ENCODE assay signal across 12 cellular contexts in genomic region chr1:208219098-208219658, GRCh38. TPM values are rescaled to one million over a fixed set of nuclear protein-coding genes. Genes with fewer than 3 reads are reported as not detected.
DNase-seq lines count a peak whose midpoint lies in the region; ATAC-seq, FAIRE-seq and TF ChIP-seq lines count a peak whose summit lies in the region.
"Had no signal": no experiment of that assay in that cellular context is flagged by ENCODE, and none has a peak within 500 bp of the region (broad histone marks: within the 10 kb centered on the region; RNA-seq: fewer than 3 reads in every experiment).

No MANE protein-coding gene starts in this region.

- intact Hi-C loops in HepG2 (cut with micrococcal nuclease; ENCODE audit: unreplicated experiment) = no loop called here
- intact Hi-C loops in heart right ventricle (cut with DNase I) = loop anchor here in 1 of 10 donors (2.0 kb wide), 1 partner anchor 14 kb away; no protein-coding TSS in a partner anchor

- peaks cover 54% of the 10 kb centered on the region for H3K79me1 ChIP-seq in trophoblast cell (ENCODE audit: low read length)

- TF ChIP-seq CTCF in liver (IDR thresholded peaks at IDR 0.05; ENCODE audit: low read depth, low read length, missing input control) = no peak
- no peak for TF ChIP-seq CTCF in HepG2 (CRISPR knock-in tag; IDR thresholded peaks at IDR 0.05)
- TF ChIP-seq CTCF in heart right ventricle (IDR thresholded peaks at IDR 0.05) = no peak

- peak overlapping the region; percentile 98 for H2BK12ac ChIP-seq in trophoblast cell (ENCODE audit: low read length)

- peak overlapping the region; percentile 98 for H2BK120ac ChIP-seq in trophoblast cell (ENCODE audit: insufficient read depth, low read length, poor library complexity)

- TF ChIP-seq EP300 in HepG2 (IDR thresholded peaks at IDR 0.05; ENCODE audit: low read depth in 2 of 2, low read length in 2 of 2) (no peak), HepG2 (CRISPR knock-in tag; IDR thresholded peaks at IDR 0.05; ENCODE audit: borderline replicate concordance) (no peak)

- peaks cover 0 to 2% (median 0%) of the 10 kb centered on the region in 4 donors for H3K4me1 ChIP-seq in liver (ENCODE audit: control insufficient read depth in 4 of 4, insufficient read depth in 4 of 4, low read length in 3 of 4)
- H3K4me1 ChIP-seq in HepG2 (ENCODE audit: insufficient read depth, low read length) = no peaks in the 10 kb centered on the region
- peaks cover 43 to 100% (median 80%) of the 10 kb centered on the region in 9 donors for H3K4me1 ChIP-seq in heart right ventricle
- H3K4me1 ChIP-seq in trophoblast cell (ENCODE audit: control insufficient read depth in 1 of 2, insufficient read depth in 2 of 2, low read length in 2 of 2) = peaks cover 65 to 75% of the 10 kb centered on the region in 2 experiments

- H4K91ac ChIP-seq in trophoblast cell (ENCODE audit: low read depth, low read length) = peak overlapping the region; percentile 96

- no peak for ATAC-seq in HepG2
- ATAC-seq in heart right ventricle = peak in 6 of 8 donors; percentile 1 to 15 (median 8)
- no peak for ATAC-seq in GM18873 (IDR thresholded peaks at IDR 0.05; ENCODE audit: low FRiP score, unreplicated experiment)
- no peak for ATAC-seq in HG02852 (IDR thresholded peaks at IDR 0.05; ENCODE audit: unreplicated experiment)

- POLR2A ChIA-PET in HepG2 (lab: Yijun Ruan, JAX) = no interaction called here

- 87% methylated on average over 5 of the region's 5 CpGs for WGBS in liver
- 60% methylated on average over 1 of the region's 5 CpGs for WGBS in HepG2 (ENCODE audit: low lambda C conversion rate)
- 60% methylated on average over 5 of the region's 5 CpGs for WGBS in heart right ventricle, 2 donors
- WGBS in trophoblast cell (ENCODE audit: extremely low coverage, insufficient coverage, insufficient read length) = no CpG with 5 or more reads among the region's 5 CpGs

- no peak for FAIRE-seq in HepG2 (lab: Jason Lieb, UNC)
- FAIRE-seq: A204.1 had no signal

- peak overlapping the region; percentile 86 for H2AK5ac ChIP-seq in trophoblast cell (ENCODE audit: low read length)

- no peak overlapping the region for H3K23ac ChIP-seq in trophoblast cell (ENCODE audit: low read length)

- H3K4me2 ChIP-seq in HepG2 (ENCODE audit: low read depth, low read length) = no peak overlapping the region
- H3K4me2 ChIP-seq in trophoblast cell (ENCODE audit: low read length) = peak overlapping the region; percentile 3
- H3K4me2 ChIP-seq: neural progenitor cell had no signal

- H3K9me3 ChIP-seq in liver (ENCODE audit: control insufficient read depth in 4 of 4, low read length in 3 of 4) (no peaks in the 10 kb centered on the region), HepG2 (ENCODE audit: low read length) (no peaks in the 10 kb centered on the region), heart right ventricle (no peaks in the 10 kb centered on the region), trophoblast cell (ENCODE audit: insufficient read depth, low read depth, low read length) (no peaks in the 10 kb centered on the region)

- H2AFZ ChIP-seq in HepG2 (ENCODE audit: low read length) (no peak overlapping the region), trophoblast cell (ENCODE audit: insufficient read depth, low read length, poor library complexity) (peak overlapping the region; percentile 50)
- H2AFZ ChIP-seq: neural progenitor cell had no signal

- no peaks in the 10 kb centered on the region for H4K20me1 ChIP-seq in HepG2 (ENCODE audit: insufficient read depth, low read length)

- no peak overlapping the region for H3K4me3 ChIP-seq in liver (ENCODE audit: low read depth in 1 of 3, low read length in 3 of 3)
- H3K4me3 ChIP-seq in HepG2 (replicated peaks in 1 of 3; ENCODE audit: insufficient read depth in 1 of 3, low read depth in 2 of 3, low read length in 3 of 3) = no peak overlapping the region
- peak overlapping the region in 1 of 10 donors; percentile 9 for H3K4me3 ChIP-seq in heart right ventricle
- H3K4me3 ChIP-seq in trophoblast cell (ENCODE audit: low read depth, low read length) = no peak overlapping the region
- H3K4me3 ChIP-seq: neural progenitor cell had no signal

- no TSS peak for BruUV-seq in HepG2 (replicated peaks; lab: Mats Ljungman, UMichigan)

- H4K8ac ChIP-seq in trophoblast cell (ENCODE audit: low read depth, low read length) = peak overlapping the region; percentile 89

- no peak for TF ChIP-seq POLR2A in HepG2 (IDR thresholded peaks at IDR 0.05; ENCODE audit: insufficient read depth in 1 of 2, low read depth in 2 of 2, low read length in 2 of 2)

- peak overlapping the region; percentile 43 for H4K12ac ChIP-seq in trophoblast cell (ENCODE audit: low read depth, low read length)

- no peaks in the 10 kb centered on the region for H3K79me2 ChIP-seq in HepG2 (ENCODE audit: insufficient read depth, low read length)
- H3K79me2 ChIP-seq in trophoblast cell (ENCODE audit: control insufficient read depth, insufficient read depth, low read length, poor library complexity) = peaks cover 17% of the 10 kb centered on the region

- H2BK5ac ChIP-seq in trophoblast cell (ENCODE audit: low read depth, low read length, poor library complexity) = peak overlapping the region; percentile 94

- H3K27me3 ChIP-seq in liver (ENCODE audit: control insufficient read depth in 4 of 4, insufficient read depth in 4 of 4, low read length in 3 of 4) = no peaks in the 10 kb centered on the region
- no peaks in the 10 kb centered on the region for H3K27me3 ChIP-seq in HepG2 (ENCODE audit: control insufficient read depth in 1 of 2, insufficient read depth in 2 of 2, low read length in 2 of 2)
- no peaks in the 10 kb centered on the region for H3K27me3 ChIP-seq in heart right ventricle
- H3K27me3 ChIP-seq in trophoblast cell (ENCODE audit: insufficient read depth, low read length) = no peaks in the 10 kb centered on the region
- H3K27me3 ChIP-seq: neural progenitor cell had no signal

- H3K18ac ChIP-seq in trophoblast cell (ENCODE audit: low read length) = peak overlapping the region; percentile 89

- H3K36me3 ChIP-seq in liver (ENCODE audit: control insufficient read depth in 4 of 4, insufficient read depth in 3 of 4, low read depth in 1 of 4, low read length in 3 of 4) (peaks cover 0 to 11% (median 7%) of the 10 kb centered on the region in 4 donors), HepG2 (replicated peaks in 1 of 2; ENCODE audit: control insufficient read depth in 1 of 2, insufficient read depth in 2 of 2, low read length in 2 of 2) (peaks cover 0 to 3% of the 10 kb centered on the region in 2 experiments; a peak in 1 of 5 replicates), heart right ventricle (peaks cover 0 to 35% (median 21%) of the 10 kb centered on the region in 9 donors), trophoblast cell (ENCODE audit: control insufficient read depth in 1 of 2, insufficient read depth in 2 of 2, low read length in 2 of 2) (peaks cover 19 to 25% of the 10 kb centered on the region in 2 experiments)
- H3K36me3 ChIP-seq: neural progenitor cell had no signal

- no peak overlapping the region for H3K9ac ChIP-seq in liver (ENCODE audit: low read depth in 1 of 2, low read length in 2 of 2)
- no peak overlapping the region for H3K9ac ChIP-seq in HepG2 (ENCODE audit: insufficient read depth, low read depth, low read length)
- H3K9ac ChIP-seq in trophoblast cell (ENCODE audit: low read length) = no peak overlapping the region
- H3K9ac ChIP-seq: neural progenitor cell had no signal

- H3K27ac ChIP-seq in liver (ENCODE audit: low read depth in 1 of 2, low read length in 2 of 2) (peak overlapping the region in 1 of 2 donors; percentile 2), HepG2 (ENCODE audit: extremely low read length, insufficient read depth, low read length) (no peak overlapping the region), heart right ventricle (peak overlapping the region; percentile 70 to 88 (median 84)), trophoblast cell (ENCODE audit: low read depth, low read length) (peak overlapping the region; percentile 94)
- H3K27ac ChIP-seq: neural progenitor cell had no signal

- H3K14ac ChIP-seq in trophoblast cell (ENCODE audit: low read length) = peak overlapping the region; percentile 93

- CTCF ChIA-PET in HepG2 (lab: Yijun Ruan, JAX; ENCODE audit: low intra/inter-chr PET ratio, low total read pairs) = no interaction called here

- peak overlapping the region; percentile 68 for H3K4ac ChIP-seq in trophoblast cell (ENCODE audit: low read depth, low read length)

- DNase-seq in HepG2 (ENCODE audit: low spot score) (no peak), heart right ventricle (no peak), trophoblast cell (no peak), NOMO-1 treated with DMSO at 0.1 percent for 48 hours (lab: John Stamatoyannopoulos, UW; ENCODE audit: unreplicated experiment) (no peak)
- no peak for DNase-seq in activated effector memory CD4-positive, alpha-beta T cell treated with Interleukin-2 at 50 U/mL for 16 hours
- DNase-seq: activated T-cell treated with anti-CD3 and anti-CD28 coated beads, Interleukin-2, amount 50 U/mL, for 24 hours; NCI-H446 treated with DMSO at 0.1 percent for 48 hours had no signal

- TF ChIP-seq RAD21 in liver (IDR thresholded peaks at IDR 0.05) (no peak), HepG2 (CRISPR knock-in tag; IDR thresholded peaks at IDR 0.05) (no peak)

- in situ Hi-C loops in HepG2 (cut with HindIII; ENCODE audit: extremely low pct_ligation_motif_present, low pct_unique_long_range_greater_than_20kb) = no loop called here

RNA-seq across cellular contexts. Expression of gene PLXNA2, which starts 25.0 kb away (rescaled TPM):
- total RNA-seq in liver (1 to 10 TPM; 2.8 to 9.2 TPM), HepG2 (2016; rRNA removed; fragmentation: Illumina TruSeq; extraction: Trizol) (0.24 and 1.1 TPM in 2 replicates), heart right ventricle (10 to 100 TPM; 13.4 to 31.6 (median 18.3) TPM)
- polyA plus RNA-seq in liver (1 to 10 TPM; 1.8 to 2.7 TPM), HepG2 (2011; rRNA removed) (2.1 TPM in 2 replicates), heart right ventricle (10 to 100 TPM in 1 of 2 donors, 1 to 10 TPM in 1; 6.1 to 11.0 TPM)
- under 0.01 and 0.18 TPM in 2 replicates for total RNA-seq in HepG2 (2016; cell fraction: cytosol; rRNA removed; fragmentation: Illumina TruSeq; extraction: Trizol; ENCODE audit: low read depth)
- 0.22 and 0.71 TPM in 2 replicates for total RNA-seq in HepG2 (2016; cell fraction: insoluble cytoplasmic fraction; rRNA removed; fragmentation: Illumina TruSeq; extraction: Trizol)
- 0.28 and 0.49 TPM in 2 replicates for total RNA-seq in HepG2 (2016; cell fraction: membrane; rRNA removed; fragmentation: Illumina TruSeq; extraction: Trizol)
- total RNA-seq in HepG2 (2016; cell fraction: nucleus; rRNA removed; fragmentation: Illumina TruSeq; extraction: Trizol) = 1.5 and 1.9 TPM in 2 replicates
- 0.59 and 1.1 TPM in 2 replicates for polyA plus RNA-seq in HepG2 (2011; cell fraction: cytosol; rRNA removed)
- polyA plus RNA-seq in HepG2 (2011; cell fraction: nucleus; rRNA removed) = 8.7 and 12.0 TPM in 2 replicates
- 1.0 and 1.7 TPM in 2 replicates for polyA plus RNA-seq in HepG2 (2012)
- 0.03 and 0.07 TPM in 2 replicates for polyA plus RNA-seq in HepG2 (2016; cell fraction: cytosol; fragmentation: Illumina TruSeq; extraction: Trizol; ENCODE audit: low read depth)
- polyA plus RNA-seq in HepG2 (2016; cell fraction: insoluble cytoplasmic fraction; fragmentation: Illumina TruSeq; extraction: Trizol; ENCODE audit: low read depth) = 0.33 and 0.36 TPM in 2 replicates
- 0.17 and 0.33 TPM in 2 replicates for polyA plus RNA-seq in HepG2 (2016; cell fraction: membrane; fragmentation: Illumina TruSeq; extraction: Trizol; ENCODE audit: low read depth)
- 3.2 and 3.4 TPM in 2 replicates for polyA plus RNA-seq in HepG2 (2016; cell fraction: nucleus; fragmentation: Illumina TruSeq; extraction: Trizol; ENCODE audit: insufficient read depth, low read depth)
- polyA minus RNA-seq in HepG2 (2011; rRNA and poly(A)+ RNA removed; ENCODE audit: low replicate concordance) = 6.7 and 14.5 TPM in 2 replicates
- 1.8 and 3.3 TPM in 2 replicates for polyA minus RNA-seq in HepG2 (2011; cell fraction: cytosol; rRNA and poly(A)+ RNA removed)
- 7.1 and 8.1 TPM in 2 replicates for polyA minus RNA-seq in HepG2 (2011; cell fraction: nucleus; rRNA and poly(A)+ RNA removed)
- 35.3 and 35.7 TPM in 2 replicates for polyA plus RNA-seq in trophoblast cell (2013)

Comparison
In these comparisons a context has a peak if more than half of its experiments do, and no peak if none do; other contexts are left out.
1. ATAC-seq: peak in heart right ventricle (6 of 8); none in HepG2 (single experiment), GM18873 (single experiment) and HG02852 (single experiment).